8 cellular contexts compared by ENCODE assay signal in genomic region chr17:16653367-16654041, GRCh38. TPM values are rescaled to one million over a fixed set of nuclear protein-coding genes. Genes with fewer than 3 reads are reported as not detected.
DNase-seq lines count a peak whose midpoint lies in the region; ATAC-seq and TF ChIP-seq lines count a peak whose summit lies in the region.

Gene ZNF624, minus strand, starts transcription at chr17:16653850.

- POLR2A ChIA-PET in OCI-LY7 (lab: Charles Lee), result no interaction called here

- peak; percentile 87 for ATAC-seq in GM21515 (IDR thresholded peaks at IDR 0.05; ENCODE audit: unreplicated experiment)
- ATAC-seq in mucosa of descending colon, result peak; percentile 97

- H3K4me2 ChIP-seq in OCI-LY7 (ENCODE audit: low read length), result peak within 1 kb of the TSS; percentile 77

- H4K20me1 ChIP-seq in OCI-LY7 (ENCODE audit: insufficient read depth, low read length), result no peaks in the 10 kb centered on the region

- H3K9me3 ChIP-seq in OCI-LY7 (ENCODE audit: low read length), result 0 out of 2 replicates have a peak, but pooled peaks cover 8% of the 10 kb centered on the region
- no peaks in the 10 kb centered on the region for H3K9me3 ChIP-seq in mucosa of descending colon

- intact Hi-C loops in OCI-LY7 (cut with micrococcal nuclease; ENCODE audit: unreplicated experiment), result loop anchor here (5.0 to 10.0 kb wide), 2 partner anchors 119 to 584 kb away; partner anchors contain the start of gene FLCN
- intact Hi-C loops in mucosa of descending colon (cut with DNase I, micrococcal nuclease), result no loop called here

- no peaks in the 10 kb centered on the region for H3K79me2 ChIP-seq in OCI-LY7 (ENCODE audit: insufficient read depth, low read depth, low read length)

- peak within 1 kb of the TSS; percentile 84 for H3K4me3 ChIP-seq in OCI-LY7 (ENCODE audit: low read depth, low read length, poor library complexity, severe bottlenecking)
- H3K4me3 ChIP-seq in epithelial cell of proximal tubule (ENCODE audit: low read depth, low read length), result peak within 1 kb of the TSS; percentile 86
- H3K4me3 ChIP-seq in mucosa of descending colon, result peak within 1 kb of the TSS; percentile 28

- DNase-seq in DMS 273 (lab: John Stamatoyannopoulos, UW; ENCODE audit: unreplicated experiment) (peak; percentile 96), HuH-7 (ENCODE audit: low spot score) (peak; percentile 87), OCI-LY7 (ENCODE audit: low spot score) (peak; percentile 93), epithelial cell of proximal tubule (ENCODE audit: low read depth) (peak; percentile 44), mucosa of descending colon (peak; percentile 94 to 96 (median 94))
- DNase-seq in activated T-cell treated with anti-CD3 and anti-CD28 coated beads, Interleukin-2, amount 50 U/mL, for 1 hour, result peak; percentile 88
- DNase-seq in stimulated activated CD8-positive, alpha-beta memory T cell treated with anti-CD3 and anti-CD28 coated beads, Interleukin-4, amount 100 ng/mL, for 1 hour (ENCODE audit: low read depth in 2 of 2, low spot score in 1 of 2), result peak; percentile 58 to 73

- no peaks in the 10 kb centered on the region for H3K36me3 ChIP-seq in OCI-LY7 (ENCODE audit: insufficient read depth, low read length)
- no peaks in the 10 kb centered on the region for H3K36me3 ChIP-seq in mucosa of descending colon (ENCODE audit: low read depth)

- no peaks in the 10 kb centered on the region for H3K9me2 ChIP-seq in OCI-LY7 (ENCODE audit: insufficient read depth, low read length)

- TF ChIP-seq CTCF in OCI-LY7 (conservative IDR thresholded peaks at IDR 0.05; ENCODE audit: low read length) (no peak), epithelial cell of proximal tubule (conservative IDR thresholded peaks at IDR 0.05; ENCODE audit: low read depth, low read length) (no peak), mucosa of descending colon (IDR thresholded peaks at IDR 0.05) (no peak)

- peak within 1 kb of the TSS; percentile 38 for H3K27ac ChIP-seq in OCI-LY7 (ENCODE audit: low read depth, low read length, poor library complexity, severe bottlenecking)

- no TSS peak for BruUV-seq in OCI-LY7 (replicated peaks; lab: Mats Ljungman, UMichigan)

- peak within 1 kb of the TSS; percentile 91 for H2AFZ ChIP-seq in OCI-LY7 (ENCODE audit: low read length)

- H3K4me1 ChIP-seq in OCI-LY7 (ENCODE audit: insufficient read depth, low read length, poor library complexity, severe bottlenecking) (peaks cover 6% of the 10 kb centered on the region), mucosa of descending colon (ENCODE audit: low read depth) (peaks cover 7% of the 10 kb centered on the region)

- CTCF ChIA-PET in OCI-LY7 (lab: Charles Lee; ENCODE audit: unreplicated experiment), result no interaction called here

RNA-seq across cellular contexts. Expression of gene ZNF624, which starts in this region (rescaled TPM):
- 3.5 and 4.0 TPM in 2 replicates for total RNA-seq in OCI-LY7 (2014; rRNA removed; shearing (Covaris generic))
- total RNA-seq in OCI-LY7 (2022), result 5.8 and 9.4 TPM in 2 replicates
- 1.3 and 1.8 TPM in 2 replicates for total RNA-seq in epithelial cell of proximal tubule
- 1 to 10 TPM; 4.5 to 7.2 (median 4.7) TPM for total RNA-seq in mucosa of descending colon

Comparison
In these comparisons a context has a peak if more than half of its experiments do, and no peak if none do; other contexts are left out.
1. Peak in every context shown above with its lines: DNase-seq, ATAC-seq, H3K4me3 ChIP-seq and H3K27ac ChIP-seq.
2. DNase-seq: peak in every context shown above with its lines; median percentile 96 in DMS 273; 94 in mucosa of descending colon; 93 in OCI-LY7; 88 in activated T-cell treated with anti-CD3 and anti-CD28 coated beads, Interleukin-2, amount 50 U/mL, for 1 hour; 87 in HuH-7; 66 in stimulated activated CD8-positive, alpha-beta memory T cell treated with anti-CD3 and anti-CD28 coated beads, Interleukin-4, amount 100 ng/mL, for 1 hour; 44 in epithelial cell of proximal tubule.
3. H3K4me3 ChIP-seq: peak in every context shown above with its lines; median percentile 86 in epithelial cell of proximal tubule; 84 in OCI-LY7; 28 in mucosa of descending colon.